ENCODE assay signal across 7 cellular contexts in genomic region chr21:42989816-42990215, GRCh38. TPM values are rescaled to one million over a fixed set of nuclear protein-coding genes. Genes with fewer than 3 reads are reported as not detected.
DNase-seq lines count a peak whose midpoint lies in the region; ATAC-seq, FAIRE-seq and TF ChIP-seq lines count a peak whose summit lies in the region.
"Not testable (repeated sequence)": the region's sequence is repeated elsewhere in the genome, so short reads cannot be mapped to it uniquely, and the experiment has no call there.

No MANE protein-coding gene starts in this region.

- not testable (repeated sequence) for BruUV-seq in GM12878 (replicated peaks; lab: Mats Ljungman, UMichigan)

- H3K9me3 Mint-ChIP-seq in HFFc6; activated CD8-positive, alpha-beta T cell treated with anti-CD3 and anti-CD28 coated beads, Interleukin-2, amount 10 ng/mL, durations not matched to agents 7 days and 5 days (ENCODE audit: insufficient read depth); neural crest cell: not testable (repeated sequence)

- not testable (repeated sequence) for DNase-seq in HFFc6; T-helper 17 cell; GM12878 (ENCODE audit: low read depth, low spot score); neural crest cell (ENCODE audit: low read depth, low spot score)
- DNase-seq in NB4 (ENCODE audit: low read depth) (peak; percentile 66), fibroblast of peridontal ligament (ENCODE audit: extremely low read depth) (peak; percentile 43)
- peak; percentile 39 for DNase-seq in activated CD8-positive, alpha-beta T cell treated with anti-CD3 and anti-CD28 coated beads, Interleukin-2, amount 10 ng/mL, durations not matched to agents 7 days and 5 days

- CTCF ChIA-PET in activated CD8-positive, alpha-beta T cell treated with anti-CD3 and anti-CD28 coated beads, Interleukin-2, amount 10 ng/mL, durations not matched to agents 7 days and 5 days (lab: Charles Lee); GM12878 (lab: Yijun Ruan, JAX): not testable (repeated sequence)

- not testable (repeated sequence) for H3K9me3 ChIP-seq in T-helper 17 cell (ENCODE audit: control insufficient read depth, low read length, poor library complexity, severe bottlenecking); GM12878 (replicated peaks; ENCODE audit: control insufficient read depth, insufficient read depth, low read length)

- not testable (repeated sequence) for H3K4me3 ChIP-seq in NB4 (ENCODE audit: low read depth, low read length); GM12878

- RAD21 ChIA-PET in GM12878 (lab: Charles Lee; ENCODE audit: unreplicated experiment): interaction anchor here (1.0 kb wide), 1 partner anchor 9 kb away, joined by 3 read pairs; no protein-coding TSS in a partner anchor

- TF ChIP-seq RAD21 in GM12878 (IDR thresholded peaks at IDR 0.05; ENCODE audit: insufficient read depth, low read depth, low read length): not testable (repeated sequence)

- not testable (repeated sequence) for H3K27ac ChIP-seq in GM12878 (ENCODE audit: control insufficient read depth, insufficient read depth)

- not testable (repeated sequence) for H3K36me3 ChIP-seq in GM12878 (ENCODE audit: control insufficient read depth in 2 of 2, insufficient read depth in 2 of 2, low read length in 1 of 2)

- not testable (repeated sequence) for H3K79me2 ChIP-seq in GM12878 (ENCODE audit: control insufficient read depth, insufficient read depth, low read length)

- H3K4me3 Mint-ChIP-seq in HFFc6; T-helper 17 cell; activated CD8-positive, alpha-beta T cell treated with anti-CD3 and anti-CD28 coated beads, Interleukin-2, amount 10 ng/mL, durations not matched to agents 7 days and 5 days; neural crest cell: not testable (repeated sequence)

- not testable (repeated sequence) for H3K27me3 Mint-ChIP-seq in HFFc6 (ENCODE audit: insufficient read depth); T-helper 17 cell; activated CD8-positive, alpha-beta T cell treated with anti-CD3 and anti-CD28 coated beads, Interleukin-2, amount 10 ng/mL, durations not matched to agents 7 days and 5 days (ENCODE audit: low read depth); neural crest cell (ENCODE audit: low read depth)

- FAIRE-seq in GM12878 (lab: Jason Lieb, UNC): not testable (repeated sequence)

- 73% methylated on average over 6 of the region's 6 CpGs for WGBS in GM12878 (ENCODE audit: insufficient coverage, insufficient replicate concordance, low lambda C conversion rate, missing lambda C conversion rate)

- H3K27ac Mint-ChIP-seq in HFFc6 (peak overlapping the region; percentile 65), neural crest cell (ENCODE audit: unreplicated experiment) (peak overlapping the region; percentile 57)
- not testable (repeated sequence) for H3K27ac Mint-ChIP-seq in T-helper 17 cell
- peak overlapping the region; percentile 34 for H3K27ac Mint-ChIP-seq in activated CD8-positive, alpha-beta T cell treated with anti-CD3 and anti-CD28 coated beads, Interleukin-2, amount 10 ng/mL, durations not matched to agents 7 days and 5 days

- in situ Hi-C loops in GM12878 (cut with MboI): not testable (repeated sequence)

- not testable (repeated sequence) for H3K36me3 Mint-ChIP-seq in HFFc6 (ENCODE audit: low read depth); T-helper 17 cell (ENCODE audit: low read depth); activated CD8-positive, alpha-beta T cell treated with anti-CD3 and anti-CD28 coated beads, Interleukin-2, amount 10 ng/mL, durations not matched to agents 7 days and 5 days (ENCODE audit: low read depth); neural crest cell (ENCODE audit: low read depth)

- not testable (repeated sequence) for TF ChIP-seq EP300 in GM12878 (IDR thresholded peaks at IDR 0.05; ENCODE audit: borderline replicate concordance in 1 of 2, control insufficient read depth in 1 of 2, low read depth in 2 of 2, low read length in 2 of 2)

- TF ChIP-seq POLR2A in NB4 (IDR thresholded peaks at IDR 0.05; ENCODE audit: extremely low read depth, insufficient read length); GM12878 (IDR thresholded peaks at IDR 0.05; ENCODE audit: low read depth, low read length): not testable (repeated sequence)

- intact Hi-C loops in GM12878 (cut with micrococcal nuclease; ENCODE audit: unreplicated experiment): not testable (repeated sequence)

- H3K4me1 Mint-ChIP-seq in HFFc6 (ENCODE audit: low read depth): peaks cover 61% of the 10 kb centered on the region
- peaks cover 16% of the 10 kb centered on the region for H3K4me1 Mint-ChIP-seq in T-helper 17 cell
- peaks cover 29% of the 10 kb centered on the region for H3K4me1 Mint-ChIP-seq in activated CD8-positive, alpha-beta T cell treated with anti-CD3 and anti-CD28 coated beads, Interleukin-2, amount 10 ng/mL, durations not matched to agents 7 days and 5 days (ENCODE audit: low read depth)
- peaks cover 16% of the 10 kb centered on the region for H3K4me1 Mint-ChIP-seq in neural crest cell

- not testable (repeated sequence) for H4K20me1 ChIP-seq in GM12878 (ENCODE audit: control insufficient read depth, insufficient read depth)

- H3K4me1 ChIP-seq in GM12878 (ENCODE audit: control insufficient read depth, insufficient read depth, low read length): peaks cover 26% of the 10 kb centered on the region

- not testable (repeated sequence) for H3K4me2 ChIP-seq in GM12878 (ENCODE audit: control insufficient read depth, insufficient read depth)

- not testable (repeated sequence) for H2AFZ ChIP-seq in GM12878 (ENCODE audit: control insufficient read depth, low read depth, low read length)

- TF ChIP-seq CTCF in HFFc6 (IDR thresholded peaks at IDR 0.05); NB4 (IDR thresholded peaks at IDR 0.05; ENCODE audit: low read depth, low read length); GM12878 (IDR thresholded peaks at IDR 0.05 in 2 of 3, conservative IDR thresholded peaks at IDR 0.05 in 1 of 3; ENCODE audit: control insufficient read depth in 2 of 3, extremely low read depth in 1 of 3, insufficient read depth in 1 of 3, low read depth in 3 of 3, low read length in 3 of 3); neural crest cell (conservative IDR thresholded peaks at IDR 0.05): not testable (repeated sequence)

- SMC1A ChIA-PET in GM12878 (lab: Charles Lee; ENCODE audit: uncharacterized antibody, unreplicated experiment): interaction anchor here (0.6 to 1.1 kb wide), 3 partner anchors 8 to 14 kb away, joined by 3 read pairs; no protein-coding TSS in a partner anchor

- ATAC-seq in T-helper 17 cell (peak; percentile 36), GM12878 (peak; percentile 60)
- peak; percentile 30 for ATAC-seq in activated CD8-positive, alpha-beta T cell treated with anti-CD3 and anti-CD28 coated beads, Interleukin-2, amount 10 ng/mL, durations not matched to agents 7 days and 5 days

- not testable (repeated sequence) for H3K27me3 ChIP-seq in GM12878 (replicated peaks in 1 of 2; ENCODE audit: control insufficient read depth in 2 of 2, insufficient read depth in 2 of 2, low read length in 1 of 2)

- H3K9ac ChIP-seq in GM12878 (ENCODE audit: control insufficient read depth, insufficient read depth, low read length): not testable (repeated sequence)

- POLR2A ChIA-PET in activated CD8-positive, alpha-beta T cell treated with anti-CD3 and anti-CD28 coated beads, Interleukin-2, amount 10 ng/mL, durations not matched to agents 7 days and 5 days (lab: Charles Lee); GM12878 (lab: Charles Lee): not testable (repeated sequence)

RNA-seq across cellular contexts. Expression of gene PKNOX1, which starts 15.5 kb away (rescaled TPM):
- total RNA-seq in HFFc6 (2021; fragmentation: NEBNext Ultra II Directional; extraction: Animal tissue kit (Norgen Biotek cat#: 25700)): 10 to 100 TPM; 16.6 to 22.5 (median 19.2) TPM
- total RNA-seq in T-helper 17 cell (10 to 100 TPM; 11.5 to 15.3 TPM), GM12878 (2014; rRNA removed) (6.9 and 10.0 TPM in 2 replicates), GM12878 (2014; rRNA removed; fragmentation: Illumina TruSeq; extraction: Trizol) (7.3 and 7.7 TPM in 2 replicates), GM12878 (2021) (11.9 and 13.3 TPM in 2 replicates), neural crest cell (13.6 and 19.3 TPM in 2 replicates)
- total RNA-seq in activated CD8-positive, alpha-beta T cell treated with anti-CD3 and anti-CD28 coated beads, Interleukin-2, amount 10 ng/mL, durations not matched to agents 7 days and 5 days: 10 to 100 TPM; 23.9 to 25.3 TPM
- total RNA-seq in GM12878 (2013; cell fraction: nucleolus; rRNA removed): 24.7 and 25.2 TPM in 2 replicates
- 2.6 TPM for polyA plus RNA-seq in GM12878 (2011; ENCODE audit: low read depth)
- polyA plus RNA-seq in GM12878 (2011; rRNA removed) (21.4 and 23.7 TPM in 2 replicates), GM12878 (2014; fragmentation: Illumina TruSeq; extraction: Trizol) (10.5 and 16.0 TPM in 2 replicates), GM12878 (2014; fragmentation: Nextera tagmentation; extraction: Ambion mirVana) (10 to 100 TPM in 1 of 2 experiments, 1 to 10 TPM in 1; 9.5 to 11.3 TPM), GM12878 (2014; rRNA removed) (14.4 and 14.8 TPM in 2 replicates), GM12878 (2016; fragmentation: Nextera tagmentation; extraction: Ambion mirVana) (10 to 100 TPM; 20.8 to 22.9 TPM)
- 17.8 and 29.8 TPM in 2 replicates for polyA plus RNA-seq in GM12878 (2011; cell fraction: cytosol; rRNA removed)
- polyA plus RNA-seq in GM12878 (2011; cell fraction: nucleus; rRNA removed): 23.1 and 23.6 TPM in 2 replicates
- polyA plus RNA-seq in GM12878 (2012): 5.3 TPM in 2 replicates
- polyA minus RNA-seq in GM12878 (2011; rRNA and poly(A)+ RNA removed): 11.6 and 34.2 TPM in 2 replicates
- 5.9 and 7.0 TPM in 2 replicates for polyA minus RNA-seq in GM12878 (2011; cell fraction: cytosol; rRNA and poly(A)+ RNA removed)
- 16.1 and 16.2 TPM in 2 replicates for polyA minus RNA-seq in GM12878 (2011; cell fraction: nucleus; rRNA and poly(A)+ RNA removed)
